Comparison of ENCODE assay signal across 24 cellular contexts in the genomic region with DNA sequence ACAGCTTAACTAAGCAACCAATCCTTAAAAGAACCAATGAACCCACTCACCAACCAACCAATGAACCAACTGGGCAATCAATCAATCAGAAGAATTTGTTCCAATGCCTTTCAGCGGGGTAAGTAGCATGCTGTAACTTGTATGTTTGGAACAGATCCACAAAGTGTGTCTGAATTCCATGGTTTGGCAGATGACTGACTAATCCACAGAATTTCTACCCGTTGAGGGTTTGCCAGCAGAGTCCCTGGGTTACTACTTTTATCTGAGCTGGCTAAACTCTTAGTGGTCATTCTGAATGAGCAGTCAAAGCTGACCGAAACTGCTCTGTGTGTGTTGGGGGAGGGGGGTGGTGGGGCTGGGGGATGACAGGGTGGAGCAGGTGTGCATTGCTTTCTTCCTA.
DNase-seq lines count a peak whose midpoint lies in the region; ATAC-seq and TF ChIP-seq lines count a peak whose summit lies in the region.
"Had no signal": no experiment of that assay in that cellular context is flagged by ENCODE, and none has a peak within 500 bp of the region (broad histone marks: within the 10 kb centered on the region; RNA-seq: fewer than 3 reads in every experiment).

No MANE protein-coding gene starts in this region.

- no peaks in the 10 kb centered on the region for H3K36me3 ChIP-seq in IMR-90 (ENCODE audit: control insufficient read depth, insufficient read depth, low read length)
- H3K36me3 ChIP-seq in fibroblast of lung (ENCODE audit: control insufficient read depth, insufficient read depth, low read length): no peaks in the 10 kb centered on the region
- H3K36me3 ChIP-seq in prostate gland: no peaks in the 10 kb centered on the region
- H3K36me3 ChIP-seq: colonic mucosa, gastrocnemius medialis, neutrophil, spleen had no signal

- no peak overlapping the region for H3K56ac ChIP-seq in IMR-90 (ENCODE audit: extremely low read depth, insufficient read depth, low read length)

- no peak overlapping the region for H3K18ac ChIP-seq in IMR-90 (ENCODE audit: low read depth, low read length)

- no TSS peak for BruUV-seq in IMR-90 (replicated peaks; lab: Mats Ljungman, UMichigan)

- no peak overlapping the region for H4K8ac ChIP-seq in IMR-90 (ENCODE audit: low read depth in 2 of 2, low read length in 2 of 2)

- H2BK15ac ChIP-seq in IMR-90 (ENCODE audit: low read depth, low read length): no peak overlapping the region

- no peak for TF ChIP-seq CTCF in IMR-90 (conservative IDR thresholded peaks at IDR 0.05; ENCODE audit: low read depth, low read length)
- TF ChIP-seq CTCF in fibroblast of lung (conservative IDR thresholded peaks at IDR 0.05 in 1 of 2, IDR thresholded peaks at IDR 0.05 in 1 of 2; ENCODE audit: low read depth in 1 of 2, low read length in 2 of 2): no peak
- no peak for TF ChIP-seq CTCF in prostate gland (IDR thresholded peaks at IDR 0.05)

- H3K27ac ChIP-seq in IMR-90 (ENCODE audit: insufficient read depth, low read length): no peak overlapping the region
- H3K27ac ChIP-seq in fibroblast of lung (ENCODE audit: insufficient read depth, low read length): no peak overlapping the region
- H3K27ac ChIP-seq in prostate gland: no peak overlapping the region
- H3K27ac ChIP-seq: colonic mucosa, gastrocnemius medialis, neutrophil, spleen had no signal

- WGBS in IMR-90 (ENCODE audit: extremely low coverage in 2 of 2, insufficient read length in 1 of 2), 2 experiments: no CpG with 5 or more reads among the region's 3 CpGs
- WGBS in prostate gland: 80% methylated on average over 3 of the region's 3 CpGs

- H4K91ac ChIP-seq in IMR-90 (ENCODE audit: insufficient read depth, low read depth, low read length): no peak overlapping the region

- no peak overlapping the region for H2BK120ac ChIP-seq in IMR-90 (ENCODE audit: low read depth, low read length)

- dilution Hi-C loops in IMR-90 (cut with HindIII; ENCODE audit: low sequenced_read_pairs, unreplicated experiment): no loop called here

- no peaks in the 10 kb centered on the region for H4K20me1 ChIP-seq in IMR-90 (ENCODE audit: insufficient read depth, low read length)
- H4K20me1 ChIP-seq in fibroblast of lung (ENCODE audit: control insufficient read depth, extremely low read depth, insufficient read depth, low read length): no peaks in the 10 kb centered on the region

- H3K4ac ChIP-seq in IMR-90 (ENCODE audit: low read depth, low read length): no peak overlapping the region

- H2BK20ac ChIP-seq in IMR-90 (ENCODE audit: low read depth, low read length): no peak overlapping the region

- no peak overlapping the region for H3K14ac ChIP-seq in IMR-90 (replicated peaks; ENCODE audit: low read depth, low read length)

- no peak overlapping the region for H2BK5ac ChIP-seq in IMR-90 (ENCODE audit: low read depth, low read length, poor library complexity, severe bottlenecking)

- H3K9me1 ChIP-seq in IMR-90 (ENCODE audit: insufficient read depth, low read length): peaks cover 4% of the 10 kb centered on the region; the same call in 1 of the 2 replicates

- CTCF ChIA-PET in IMR-90 (lab: Yijun Ruan, JAX): no interaction called here

- no peak overlapping the region for H4K5ac ChIP-seq in IMR-90 (ENCODE audit: low read depth, low read length)

- in situ Hi-C loops in IMR-90 (cut with MboI; ENCODE audit: low sequenced_read_pairs): no loop called here

- no peak overlapping the region for H3K4me2 ChIP-seq in IMR-90 (ENCODE audit: low read depth, low read length)
- no peak overlapping the region for H3K4me2 ChIP-seq in fibroblast of lung (ENCODE audit: extremely low read depth, insufficient read depth, low read length)

- no peak overlapping the region for H2AK9ac ChIP-seq in IMR-90 (replicated peaks; ENCODE audit: low read depth, low read length, poor library complexity)

- DNase-seq in IMR-90: peak; percentile 33
- DNase-seq in amniotic epithelial cell (ENCODE audit: low read depth): peak; percentile 24
- DNase-seq in fibroblast of lung (ENCODE audit: low read depth in 2 of 2): peak; percentile 10 to 78
- DNase-seq in skeletal muscle cell (ENCODE audit: low read depth): peak; percentile 39
- no peak for DNase-seq in prostate gland (ENCODE audit: low spot score)
- no peak for DNase-seq in SW 1271 (lab: John Stamatoyannopoulos, UW)
- DNase-seq in putamen (ENCODE audit: low spot score): no peak
- no peak for DNase-seq in activated effector memory CD4-positive, alpha-beta T cell treated with Interleukin-2 at 50 U/mL for 16 hours
- DNase-seq: CD4-positive, alpha-beta memory T cell; colonic mucosa; DMS153; endodermal cell; gastrocnemius medialis; H7; KBM-7; NCI-H187; NCI-H82; OCI-M1; spleen; stimulated activated CD4-positive, alpha-beta T cell treated with anti-CD3 and anti-CD28 coated beads, Interleukin-4, amount 100 ng/mL, for 1 hour; stimulated activated naive CD4-positive, alpha-beta T cell; T-cell had no signal

- H3K4me3 ChIP-seq in IMR-90 (ENCODE audit: insufficient read depth, low read depth, low read length) (no peak overlapping the region), fibroblast of lung (replicated peaks in 1 of 4; ENCODE audit: control extremely low read depth in 1 of 4, insufficient read depth in 1 of 4, low read depth in 3 of 4, low read length in 4 of 4) (no peak overlapping the region), skeletal muscle cell (ENCODE audit: low read depth, low read length) (no peak overlapping the region), prostate gland (no peak overlapping the region)
- H3K4me3 ChIP-seq: body of pancreas, colonic mucosa, gastrocnemius medialis, spleen had no signal

- H2AFZ ChIP-seq in IMR-90 (replicated peaks; ENCODE audit: low read length, poor library complexity) (no peak overlapping the region), fibroblast of lung (ENCODE audit: low read length) (no peak overlapping the region)

- H3K9ac ChIP-seq in IMR-90 (ENCODE audit: low read depth, low read length): no peak overlapping the region
- no peak overlapping the region for H3K9ac ChIP-seq in fibroblast of lung (ENCODE audit: insufficient read depth, low read length)

- peaks cover 5% of the 10 kb centered on the region for H3K27me3 ChIP-seq in IMR-90 (ENCODE audit: control insufficient read depth, insufficient read depth, low read length)
- H3K27me3 ChIP-seq in fibroblast of lung (ENCODE audit: control insufficient read depth, insufficient read depth, low read length): no peaks in the 10 kb centered on the region
- no peaks in the 10 kb centered on the region for H3K27me3 ChIP-seq in prostate gland (replicated peaks; ENCODE audit: insufficient read depth)
- H3K27me3 ChIP-seq: body of pancreas, colonic mucosa, gastrocnemius medialis, neutrophil, spleen had no signal

- POLR2A ChIA-PET in IMR-90 (lab: Charles Lee; ENCODE audit: unreplicated experiment): no interaction called here

- no peak for ATAC-seq in IMR-90 (ENCODE audit: low read depth)
- ATAC-seq: body of pancreas, gastrocnemius medialis, T-cell had no signal

- H3K23ac ChIP-seq in IMR-90 (ENCODE audit: low read depth, low read length): no peak overlapping the region

- H3K4me1 ChIP-seq in IMR-90 (ENCODE audit: control insufficient read depth, insufficient read depth, low read length) (peaks cover 2% of the 10 kb centered on the region; the same call in 1 of the 2 replicates), fibroblast of lung (ENCODE audit: control insufficient read depth, extremely low read depth, insufficient read depth, low read length) (no peaks in the 10 kb centered on the region), prostate gland (replicated peaks) (no peaks in the 10 kb centered on the region)
- H3K4me1 ChIP-seq: colonic mucosa, gastrocnemius medialis, spleen had no signal

- TF ChIP-seq RAD21 in IMR-90 (IDR thresholded peaks at IDR 0.05; ENCODE audit: low read length): no peak

- H3K9me3 ChIP-seq in IMR-90 (ENCODE audit: control insufficient read depth, insufficient read depth, low read length) (no peaks in the 10 kb centered on the region), fibroblast of lung (ENCODE audit: control insufficient read depth, insufficient read depth, low read depth, low read length) (no peaks in the 10 kb centered on the region), prostate gland (no peaks in the 10 kb centered on the region)
- H3K9me3 ChIP-seq: body of pancreas, colonic mucosa, gastrocnemius medialis, neutrophil had no signal

- H2AK5ac ChIP-seq in IMR-90 (ENCODE audit: low read depth, low read length): no peak overlapping the region

- intact Hi-C loops in IMR-90 (cut with micrococcal nuclease) (no loop called here), prostate gland (cut with DNase I) (no loop called here)

- H3K79me2 ChIP-seq in fibroblast of lung (ENCODE audit: control insufficient read depth, insufficient read depth, low read length): no peaks in the 10 kb centered on the region

- H3K79me1 ChIP-seq in IMR-90 (ENCODE audit: low read depth in 1 of 2, low read length in 2 of 2): no peaks in the 10 kb centered on the region

- TF ChIP-seq POLR2A in IMR-90 (IDR thresholded peaks at IDR 0.05; ENCODE audit: low read depth, low read length) (no peak), prostate gland (IDR thresholded peaks at IDR 0.05) (no peak)

TF ChIP-seq in IMR-90, 13 proteins besides CTCF, POLR2A, EP300 and RAD21 (continues in another document):
- TF ChIP-seq CHD1 (IDR thresholded peaks at IDR 0.05; ENCODE audit: low read depth, low read length): no peak
- no peak for TF ChIP-seq BHLHE40 (IDR thresholded peaks at IDR 0.05; ENCODE audit: low read depth, low read length)
- no peak for TF ChIP-seq NFE2L2 (IDR thresholded peaks at IDR 0.05; ENCODE audit: low read depth, low read length)
- no peak for TF ChIP-seq MAZ (IDR thresholded peaks at IDR 0.05; ENCODE audit: borderline replicate concordance, low read depth, low read length)
- TF ChIP-seq RFX5 (IDR thresholded peaks at IDR 0.05; ENCODE audit: low read depth, low read length): no peak
- TF ChIP-seq MXI1 (IDR thresholded peaks at IDR 0.05; ENCODE audit: borderline replicate concordance, low read depth, low read length): no peak
- TF ChIP-seq CEBPB (IDR thresholded peaks at IDR 0.05; ENCODE audit: low read depth, low read length): no peak
- no peak for TF ChIP-seq FOS (IDR thresholded peaks at IDR 0.05; ENCODE audit: low read depth, low read length)
- no peak for TF ChIP-seq SMC3 (IDR thresholded peaks at IDR 0.05; ENCODE audit: low read depth, low read length)
- no peak for TF ChIP-seq RCOR1 (IDR thresholded peaks at IDR 0.05; ENCODE audit: insufficient replicate concordance, low read length)
- TF ChIP-seq MAFK (IDR thresholded peaks at IDR 0.05; ENCODE audit: low read depth, low read length): no peak
- TF ChIP-seq, protein P1, sequence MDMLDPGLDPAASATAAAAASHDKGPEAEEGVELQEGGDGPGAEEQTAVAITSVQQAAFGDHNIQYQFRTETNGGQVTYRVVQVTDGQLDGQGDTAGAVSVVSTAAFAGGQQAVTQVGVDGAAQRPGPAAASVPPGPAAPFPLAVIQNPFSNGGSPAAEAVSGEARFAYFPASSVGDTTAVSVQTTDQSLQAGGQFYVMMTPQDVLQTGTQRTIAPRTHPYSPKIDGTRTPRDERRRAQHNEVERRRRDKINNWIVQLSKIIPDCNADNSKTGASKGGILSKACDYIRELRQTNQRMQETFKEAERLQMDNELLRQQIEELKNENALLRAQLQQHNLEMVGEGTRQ (IDR thresholded peaks at IDR 0.05; ENCODE audit: low read depth, low read length): no peak

Comparison
In these comparisons a context has a peak if more than half of its experiments do, and no peak if none do; other contexts are left out.
1. DNase-seq: peak in IMR-90 (single experiment), amniotic epithelial cell (single experiment), fibroblast of lung (2 of 2) and skeletal muscle cell (single experiment); none in prostate gland (single experiment), SW 1271 (0 of 2), putamen (single experiment) and activated effector memory CD4-positive, alpha-beta T cell treated with Interleukin-2 at 50 U/mL for 16 hours (single experiment).